ENCODE assay signal across 19 cellular contexts in the genomic region with DNA sequence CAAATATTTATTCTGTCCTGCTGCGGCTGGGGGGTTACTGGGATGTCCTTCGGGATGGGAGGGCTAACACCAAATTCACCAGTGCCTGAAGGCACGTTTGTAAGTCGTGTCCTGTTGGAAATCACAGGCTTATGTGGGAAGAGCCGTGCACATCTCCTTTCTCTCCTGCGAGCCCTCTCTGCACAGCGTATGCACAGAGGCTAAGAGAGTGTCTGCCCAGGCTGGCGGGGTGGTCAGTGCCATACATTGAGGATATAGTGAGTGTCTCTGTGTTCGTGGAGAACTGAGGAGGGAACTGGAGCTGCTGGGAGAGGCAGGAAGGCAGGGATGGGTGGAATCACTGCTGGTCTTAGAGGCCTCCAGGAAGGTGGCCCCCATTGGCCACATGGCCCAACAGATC.
A peak's percentile ranks its signal among the peaks of the same experiment; 100 is the strongest.
DNase-seq lines count a peak whose midpoint lies in the region; ATAC-seq, FAIRE-seq and TF ChIP-seq lines count a peak whose summit lies in the region.
"Had no signal": no experiment of that assay in that cellular context is flagged by ENCODE, and none has a peak within 500 bp of the region (broad histone marks: within the 10 kb centered on the region; RNA-seq: fewer than 3 reads in every experiment).

No MANE protein-coding gene starts in this region.

- no peaks in the 10 kb centered on the region for H3K36me3 ChIP-seq in CD4-positive, CD25-positive, alpha-beta regulatory T cell (ENCODE audit: control insufficient read depth, insufficient read depth, low read length)
- peaks cover 65% of the 10 kb centered on the region for H3K36me3 ChIP-seq in OCI-LY7 (ENCODE audit: insufficient read depth, low read length)
- peaks cover 0 to 24% (median 2%) of the 10 kb centered on the region in 3 donors for H3K36me3 ChIP-seq in pancreas
- H3K36me3 ChIP-seq: SJCRH30 had no signal

- H3K4me1 Mint-ChIP-seq in CD4-positive, CD25-positive, alpha-beta regulatory T cell = peaks cover 0 to 29% (median 9%) of the 10 kb centered on the region in 4 donors

- TF ChIP-seq CTCF in GM10248 (IDR thresholded peaks at IDR 0.05; ENCODE audit: control extremely low read depth, extremely low read depth, low read depth, missing control alignments) (no peak), OCI-LY7 (conservative IDR thresholded peaks at IDR 0.05; ENCODE audit: low read length) (no peak), pancreas (IDR thresholded peaks at IDR 0.05) (no peak)

- FAIRE-seq in pancreas (lab: Jason Lieb, UNC) = no peak
- FAIRE-seq: GM12892 had no signal

- no peaks in the 10 kb centered on the region for H3K27me3 ChIP-seq in CD4-positive, CD25-positive, alpha-beta regulatory T cell (ENCODE audit: control insufficient read depth, insufficient read depth, low read length)
- H3K27me3 ChIP-seq in pancreas = no peaks in the 10 kb centered on the region

- peaks cover 0 to 2% (median 0%) of the 10 kb centered on the region in 7 donors for H3K9me3 Mint-ChIP-seq in CD4-positive, CD25-positive, alpha-beta regulatory T cell
- H3K9me3 Mint-ChIP-seq: H9 had no signal

- no peak overlapping the region for H3K27ac ChIP-seq in CD4-positive, CD25-positive, alpha-beta regulatory T cell (ENCODE audit: insufficient read depth, low read length, poor library complexity, severe bottlenecking)
- H3K27ac ChIP-seq in OCI-LY7 (ENCODE audit: low read depth, low read length, poor library complexity, severe bottlenecking) = peak overlapping the region; percentile 93
- peak overlapping the region in 3 of 4 donors; percentile 4 to 72 (median 72) for H3K27ac ChIP-seq in pancreas
- H3K27ac ChIP-seq: C4-2B, HL-60, KMS-11, PC-9, SJCRH30 had no signal

- peak overlapping the region; percentile 56 for H3K4me2 ChIP-seq in OCI-LY7 (ENCODE audit: low read length)
- H3K4me2 ChIP-seq: KMS-11, PC-9 had no signal

- H3K9me3 ChIP-seq in CD4-positive, CD25-positive, alpha-beta regulatory T cell (ENCODE audit: control insufficient read depth in 2 of 2, low read length in 2 of 2) = no peaks in the 10 kb centered on the region
- H3K9me3 ChIP-seq in OCI-LY7 (ENCODE audit: low read length) (no peaks in the 10 kb centered on the region), pancreas (no peaks in the 10 kb centered on the region)
- H3K9me3 ChIP-seq: SJCRH30 had no signal

- H3K79me2 ChIP-seq in OCI-LY7 (ENCODE audit: insufficient read depth, low read depth, low read length) = no peaks in the 10 kb centered on the region

- no peak overlapping the region for H3K4me3 ChIP-seq in CD4-positive, CD25-positive, alpha-beta regulatory T cell (ENCODE audit: low read depth, low read length)
- no peak overlapping the region for H3K4me3 ChIP-seq in OCI-LY7 (ENCODE audit: low read depth, low read length, poor library complexity, severe bottlenecking)
- no peak overlapping the region for H3K4me3 ChIP-seq in pancreas
- H3K4me3 ChIP-seq: PC-9, SJCRH30 had no signal

- POLR2A ChIA-PET in GM10248 (lab: Yijun Ruan, JAX) (no interaction called here), OCI-LY7 (lab: Charles Lee) (interaction anchor here (1.6 kb wide), 1 partner anchor 27 kb away, joined by 8 read pairs; no protein-coding TSS in a partner anchor)

- DNase-seq in CD4-positive, CD25-positive, alpha-beta regulatory T cell = no peak
- peak; percentile 16 for DNase-seq in GM10248 (ENCODE audit: extremely low spot score)
- no peak for DNase-seq in OCI-LY7 (ENCODE audit: low spot score)
- no peak for DNase-seq in pancreas
- no peak for DNase-seq in COR-L47 (lab: John Stamatoyannopoulos, UW)
- DNase-seq: GDM1, H9, MV-4-11, NCI-H1694 treated with DMSO at 0.1 percent for 48 hours, NCI-H510A, NCI-H774, PC-9, SJCRH30 had no signal

- no peak for ATAC-seq in CD4-positive, CD25-positive, alpha-beta regulatory T cell (ENCODE audit: low read depth in 2 of 2)
- no peak for ATAC-seq in pancreas
- ATAC-seq in HG03108 (IDR thresholded peaks at IDR 0.05; ENCODE audit: unreplicated experiment) = no peak
- no peak for ATAC-seq in GM19328 (IDR thresholded peaks at IDR 0.05; ENCODE audit: unreplicated experiment)

- H2AFZ ChIP-seq in OCI-LY7 (ENCODE audit: low read length) = no peak overlapping the region
- H2AFZ ChIP-seq: PC-9 had no signal

- H3K36me3 Mint-ChIP-seq in CD4-positive, CD25-positive, alpha-beta regulatory T cell = no peaks in the 10 kb centered on the region

- H3K4me3 Mint-ChIP-seq in CD4-positive, CD25-positive, alpha-beta regulatory T cell = no peak overlapping the region
- H3K4me3 Mint-ChIP-seq: H9 had no signal

- H3K27me3 Mint-ChIP-seq in CD4-positive, CD25-positive, alpha-beta regulatory T cell = no peaks in the 10 kb centered on the region

- 88 to 90% methylated on average over 9 of the region's 9 CpGs for WGBS in pancreas, 2 donors

- no TSS peak for BruUV-seq in OCI-LY7 (replicated peaks; lab: Mats Ljungman, UMichigan)

- CTCF ChIA-PET in GM10248 (lab: Yijun Ruan, JAX) = interaction anchor here (1.0 kb wide), 1 partner anchor 9 kb away, joined by 3 read pairs; no protein-coding TSS in a partner anchor
- CTCF ChIA-PET in OCI-LY7 (lab: Charles Lee; ENCODE audit: unreplicated experiment) = no interaction called here

- H3K27ac Mint-ChIP-seq in CD4-positive, CD25-positive, alpha-beta regulatory T cell = peak overlapping the region in 2 of 3 donors; percentile 78 to 80

- peaks cover 3% of the 10 kb centered on the region for H3K4me1 ChIP-seq in CD4-positive, CD25-positive, alpha-beta regulatory T cell (ENCODE audit: control insufficient read depth, insufficient read depth, low read length, poor library complexity, severe bottlenecking)
- H3K4me1 ChIP-seq in OCI-LY7 (ENCODE audit: insufficient read depth, low read length, poor library complexity, severe bottlenecking) (peaks cover 89% of the 10 kb centered on the region), pancreas (peaks cover 0 to 9% (median 6%) of the 10 kb centered on the region in 3 donors)
- H3K4me1 ChIP-seq: SJCRH30 had no signal

- H4K20me1 ChIP-seq in OCI-LY7 (ENCODE audit: insufficient read depth, low read length) = no peaks in the 10 kb centered on the region

- intact Hi-C loops in OCI-LY7 (cut with micrococcal nuclease; ENCODE audit: unreplicated experiment) (loop anchor here (2.0 kb wide), 1 partner anchor 25 kb away; no protein-coding TSS in a partner anchor), pancreas (cut with DNase I) (no loop called here)

- H3K9me2 ChIP-seq in OCI-LY7 (ENCODE audit: insufficient read depth, low read length) = no peaks in the 10 kb centered on the region
